In the genomic region with DNA sequence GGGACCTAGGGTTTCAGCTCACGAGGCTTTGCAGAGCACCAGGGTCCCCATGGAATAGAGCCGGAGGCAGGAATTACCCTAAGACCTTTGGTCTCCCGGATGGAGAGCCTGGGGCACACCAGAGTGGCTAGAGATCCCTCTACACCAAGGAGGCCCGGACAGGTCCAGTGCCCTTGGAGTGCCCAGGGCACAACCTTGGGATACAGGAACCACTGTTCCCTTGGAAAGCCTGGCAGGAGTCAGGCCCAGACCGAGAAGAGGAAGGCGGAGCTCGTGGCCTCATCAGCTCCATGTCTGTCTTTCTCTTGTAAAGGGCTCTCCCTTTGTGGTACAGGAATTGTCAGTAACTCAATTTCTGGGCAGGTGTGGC, we compare ENCODE assay signal across 10 cellular contexts. TPM values are rescaled to one million over a fixed set of nuclear protein-coding genes. Genes with fewer than 3 reads are reported as not detected.
A peak's percentile ranks its signal among the peaks of the same experiment; 100 is the strongest.
DNase-seq lines count a peak whose midpoint lies in the region; ATAC-seq, FAIRE-seq and TF ChIP-seq lines count a peak whose summit lies in the region.
"Had no signal": no experiment of that assay in that cellular context is flagged by ENCODE, and none has a peak within 500 bp of the region (broad histone marks: within the 10 kb centered on the region; RNA-seq: fewer than 3 reads in every experiment).

No MANE protein-coding gene starts in this region.

- H3K36me3 Mint-ChIP-seq in activated CD4-positive, alpha-beta T cell treated with anti-CD3 and anti-CD28 coated beads for 36 hours (ENCODE audit: low read depth): peaks cover 2% of the 10 kb centered on the region

- peaks cover 21% of the 10 kb centered on the region for H3K4me1 Mint-ChIP-seq in activated CD4-positive, alpha-beta T cell treated with anti-CD3 and anti-CD28 coated beads for 36 hours

- FAIRE-seq in K562 (lab: Jason Lieb, UNC): no peak
- FAIRE-seq: D721Med, frontal cortex had no signal

- no peaks in the 10 kb centered on the region for H3K9me1 ChIP-seq in K562 (ENCODE audit: control insufficient read depth, insufficient read depth, low read length)

- H3K4me2 ChIP-seq in K562 (ENCODE audit: insufficient read depth, low read length): peak overlapping the region; percentile 90

- TF ChIP-seq POLR2A in K562 (conservative IDR thresholded peaks at IDR 0.05) (no peak), tibial nerve (IDR thresholded peaks at IDR 0.05) (no peak)

- H4K20me1 ChIP-seq in K562 (replicated peaks; ENCODE audit: control insufficient read depth, insufficient read depth, low read length): 0 out of 2 replicates have a peak, but pooled peaks cover 3% of the 10 kb centered on the region

- H3K9ac ChIP-seq in K562 (ENCODE audit: insufficient read depth in 1 of 2, low read depth in 2 of 2, low read length in 2 of 2): peak overlapping the region; percentile 74 to 96

- H2AFZ ChIP-seq in K562 (ENCODE audit: low read depth, low read length): 0 out of 2 replicates have a peak overlapping the region, but pooled peaks have one; percentile 41

- TF ChIP-seq CTCF in K562 (IDR thresholded peaks at IDR 0.05 in 2 of 3, conservative IDR thresholded peaks at IDR 0.05 in 1 of 3; ENCODE audit: insufficient read depth in 2 of 3, low read depth in 1 of 3, low read length in 3 of 3) (no peak), left lung (IDR thresholded peaks at IDR 0.05) (no peak), tibial nerve (IDR thresholded peaks at IDR 0.05) (no peak), GM13976 (IDR thresholded peaks at IDR 0.05; ENCODE audit: borderline replicate concordance, control extremely low read depth, extremely low read depth, insufficient read depth, missing control alignments) (no peak)

- DNase-seq in activated CD4-positive, alpha-beta T cell treated with anti-CD3 and anti-CD28 coated beads for 36 hours: no peak
- no peak for DNase-seq in activated CD4-positive, alpha-beta T cell treated with anti-CD3 and anti-CD28 coated beads, Interleukin-2, amount 50 U/mL, for 48 hours
- no peak for DNase-seq in K562 (ENCODE audit: extremely low read depth in 1 of 4, low spot score in 3 of 4)
- DNase-seq in left lung: no peak
- DNase-seq in tibial nerve (ENCODE audit: low spot score in 2 of 2): no peak
- DNase-seq in GM19240 (ENCODE audit: insufficient read length, low spot score): no peak
- no peak for DNase-seq in activated CD4-positive, CD25-positive, alpha-beta regulatory T cell (lab: John Stamatoyannopoulos, UW)
- no peak for DNase-seq in GM13976 (ENCODE audit: low spot score)

- H3K27ac Mint-ChIP-seq in activated CD4-positive, alpha-beta T cell treated with anti-CD3 and anti-CD28 coated beads for 36 hours: no peak overlapping the region

- H3K9me3 Mint-ChIP-seq in activated CD4-positive, alpha-beta T cell treated with anti-CD3 and anti-CD28 coated beads for 36 hours (ENCODE audit: low read depth): peaks cover 4% of the 10 kb centered on the region

- CTCF ChIA-PET in activated CD4-positive, alpha-beta T cell treated with anti-CD3 and anti-CD28 coated beads for 36 hours (lab: Charles Lee): no interaction called here
- CTCF ChIA-PET in K562 (lab: Yijun Ruan, JAX; ENCODE audit: low intra/inter-chr PET ratio): no interaction called here

- H3K9me3 ChIP-seq in K562 (replicated peaks; ENCODE audit: control insufficient read depth, insufficient read depth, low read depth, low read length) (no peaks in the 10 kb centered on the region), left lung (no peaks in the 10 kb centered on the region), tibial nerve (no peaks in the 10 kb centered on the region)

- intact Hi-C loops in activated CD4-positive, alpha-beta T cell treated with anti-CD3 and anti-CD28 coated beads for 36 hours (cut with DNase I, micrococcal nuclease): loop anchor here (2.0 to 5.0 kb wide), 3 partner anchors 28 to 321 kb away; partner anchors contain the start of genes PRDM7 (in 1 of the 2) and SPATA2L (in 1 of the 2)
- intact Hi-C loops in K562 (cut with micrococcal nuclease) (no loop called here), left lung (cut with DNase I) (no loop called here)

- no TSS peak for BruUV-seq in K562 (replicated peaks; lab: Mats Ljungman, UMichigan)

- H3K27ac ChIP-seq in K562 (ENCODE audit: extremely low read depth, low read depth, low read length): peak overlapping the region; percentile 71
- peak overlapping the region in 1 of 2 donors; percentile 69 for H3K27ac ChIP-seq in left lung
- H3K27ac ChIP-seq in tibial nerve: peak overlapping the region in 3 of 4 donors; percentile 34 to 89 (median 76)

- peaks cover 19 to 44% of the 10 kb centered on the region in 2 experiments; a peak in 4 of 5 replicates for H3K4me1 ChIP-seq in K562 (replicated peaks in 1 of 2; ENCODE audit: control insufficient read depth in 2 of 2, insufficient read depth in 2 of 2, low read length in 2 of 2)
- peaks cover 5 to 46% of the 10 kb centered on the region in 2 donors for H3K4me1 ChIP-seq in left lung
- H3K4me1 ChIP-seq in tibial nerve: peaks cover 0 to 47% (median 16%) of the 10 kb centered on the region in 4 donors

- peaks cover 5% of the 10 kb centered on the region for H3K27me3 Mint-ChIP-seq in activated CD4-positive, alpha-beta T cell treated with anti-CD3 and anti-CD28 coated beads for 36 hours

- H3K4me3 Mint-ChIP-seq in activated CD4-positive, alpha-beta T cell treated with anti-CD3 and anti-CD28 coated beads for 36 hours: peak overlapping the region; percentile 66

- H3K27me3 ChIP-seq in K562 (ENCODE audit: control insufficient read depth in 2 of 2, insufficient read depth in 2 of 2, low read length in 2 of 2) (no peaks in the 10 kb centered on the region), left lung (peaks cover 0 to 18% of the 10 kb centered on the region in 2 donors), tibial nerve (no peaks in the 10 kb centered on the region)

- in situ Hi-C loops in K562 (cut with MboI): no loop called here
- in situ Hi-C loops in GM13976 (cut with MboI; ENCODE audit: low sequenced_read_pairs, unreplicated experiment): no loop called here

- H3K4me3 ChIP-seq in K562: peak overlapping the region; percentile 66
- H3K4me3 ChIP-seq in left lung: peak overlapping the region; percentile 72 to 77
- H3K4me3 ChIP-seq in tibial nerve: peak overlapping the region; percentile 59 to 90 (median 67)

- no peak for TF ChIP-seq EP300 in K562 (IDR thresholded peaks at IDR 0.05; ENCODE audit: low read length)
- TF ChIP-seq EP300 in tibial nerve (IDR thresholded peaks at IDR 0.05): no peak

- WGBS in K562 (ENCODE audit: insufficient coverage, low coverage, missing lambda C conversion rate): 6% methylated on average over 7 of the region's 7 CpGs
- 24 to 27% methylated on average over 4 to 6 of the region's 7 CpGs for WGBS in tibial nerve, 2 donors

- TF ChIP-seq RAD21 in K562 (CRISPR knock-in tag; conservative IDR thresholded peaks at IDR 0.05 in 1 of 2, IDR thresholded peaks at IDR 0.05 in 1 of 2): no peak

- peaks cover 16% of the 10 kb centered on the region for H3K79me2 ChIP-seq in K562 (ENCODE audit: control insufficient read depth, insufficient read depth, low read length)

- H3K36me3 ChIP-seq in K562 (ENCODE audit: control insufficient read depth, insufficient read depth, low read length): peaks cover 9% of the 10 kb centered on the region; the same call in 2 of the 3 replicates
- H3K36me3 ChIP-seq in left lung: peaks cover 0 to 4% of the 10 kb centered on the region in 2 donors
- H3K36me3 ChIP-seq in tibial nerve: peaks cover 0 to 21% (median 0%) of the 10 kb centered on the region in 3 donors

- ATAC-seq in activated CD4-positive, alpha-beta T cell treated with anti-CD3 and anti-CD28 coated beads for 36 hours: no peak
- ATAC-seq in K562 (no peak; the same call in 2 of the 3 replicates), left lung (peak; percentile 2)

- POLR2A ChIA-PET in activated CD4-positive, alpha-beta T cell treated with anti-CD3 and anti-CD28 coated beads for 36 hours (lab: Charles Lee): interaction anchor here (0.6 kb wide), 1 partner anchor 210 kb away, joined by 8 read pairs; no protein-coding TSS in a partner anchor
- POLR2A ChIA-PET in K562 (lab: Yijun Ruan, JAX): interaction anchor here (0.5 to 1.4 kb wide), 4 partner anchors 9 to 20 kb away, joined by 3 to 6 read pairs (median 3); no protein-coding TSS in a partner anchor

RNA-seq across cellular contexts. Expression of gene DBNDD1, which starts 3.8 kb away (rescaled TPM):
- total RNA-seq in activated CD4-positive, alpha-beta T cell treated with anti-CD3 and anti-CD28 coated beads for 36 hours: 1 to 10 TPM; 1.2 to 1.5 TPM
- 2.7 and 9.4 TPM in 2 replicates for total RNA-seq in K562 (2011; cell fraction: chromatin; rRNA removed; ENCODE audit: low replicate concordance)
- 4.5 and 5.7 TPM in 2 replicates for total RNA-seq in K562 (2011; cell fraction: nucleolus; rRNA removed)
- 4.5 and 5.2 TPM in 2 replicates for total RNA-seq in K562 (2011; cell fraction: nucleoplasm; rRNA removed)
- total RNA-seq in K562 (2014; rRNA removed) (5.8 and 8.3 TPM in 2 replicates), K562 (2014; rRNA removed; fragmentation: Illumina TruSeq; extraction: Trizol) (2.8 and 3.2 TPM in 2 replicates), K562 (2015; rRNA removed; fragmentation: Illumina TruSeq; extraction: Trizol) (4.2 and 4.3 TPM in 2 replicates), K562 (2021) (12.9 and 13.0 TPM in 2 replicates), left lung (10 to 100 TPM in 1 of 2 donors, 1 to 10 TPM in 1; 8.1 to 20.6 TPM), tibial nerve (1 to 10 TPM in 3 of 4 donors, under 1 TPM in 1; 0.42 to 2.6 (median 1.3) TPM)
- polyA plus RNA-seq in K562 (2011; rRNA removed) (6.9 and 8.5 TPM in 2 replicates), K562 (2014; fragmentation: Illumina TruSeq; extraction: Trizol) (10.9 and 12.9 TPM in 2 replicates), K562 (2014; fragmentation: Nextera tagmentation; extraction: Ambion mirVana) (under 1 TPM; 0.55 to 0.90 TPM), K562 (2014; rRNA removed) (9.5 and 10.8 TPM in 2 replicates)
- 14.1 and 24.5 TPM in 2 replicates for polyA plus RNA-seq in K562 (2011; cell fraction: cytosol; rRNA removed)
- 6.8 and 9.1 TPM in 2 replicates for polyA plus RNA-seq in K562 (2011; cell fraction: nucleus; rRNA removed)
- 8.0 and 13.9 TPM in 2 replicates for polyA plus RNA-seq in K562 (2012)
- polyA minus RNA-seq in K562 (2011; rRNA and poly(A)+ RNA removed): 2.0 and 3.9 TPM in 2 replicates
- 7.9 and 11.8 TPM in 2 replicates for polyA minus RNA-seq in K562 (2011; cell fraction: cytosol; rRNA and poly(A)+ RNA removed)
- 1.6 and 3.0 TPM in 2 replicates for polyA minus RNA-seq in K562 (2011; cell fraction: nucleus; rRNA and poly(A)+ RNA removed)

RNA-seq across cellular contexts. Expression of gene PRDM7, which starts 54.1 kb away (rescaled TPM):
- total RNA-seq in activated CD4-positive, alpha-beta T cell treated with anti-CD3 and anti-CD28 coated beads for 36 hours: not detected
- total RNA-seq in K562 (2011; cell fraction: chromatin; rRNA removed; ENCODE audit: low replicate concordance): not detected in 2 replicates
- total RNA-seq in K562 (2011; cell fraction: nucleolus; rRNA removed): not detected in 2 replicates
- total RNA-seq in K562 (2011; cell fraction: nucleoplasm; rRNA removed): not detected in 2 replicates
- not detected in 2 replicates for total RNA-seq in K562 (2014; rRNA removed)
- not detected in 2 replicates for total RNA-seq in K562 (2014; rRNA removed; fragmentation: Illumina TruSeq; extraction: Trizol)
- total RNA-seq in K562 (2015; rRNA removed; fragmentation: Illumina TruSeq; extraction: Trizol): not detected in 2 replicates
- total RNA-seq in K562 (2021): not detected in 2 replicates
- polyA plus RNA-seq in K562 (2011; rRNA removed): not detected in 2 replicates
- not detected in 2 replicates for polyA plus RNA-seq in K562 (2011; cell fraction: cytosol; rRNA removed)
- 0.08 TPM in 1 of 2 replicates, not detected in the other for polyA plus RNA-seq in K562 (2011; cell fraction: nucleus; rRNA removed)
- 0.06 and 0.07 TPM in 2 replicates for polyA plus RNA-seq in K562 (2012)
- not detected in 2 replicates for polyA plus RNA-seq in K562 (2014; fragmentation: Illumina TruSeq; extraction: Trizol)
- not detected for polyA plus RNA-seq in K562 (2014; fragmentation: Nextera tagmentation; extraction: Ambion mirVana)
- not detected in 2 replicates for polyA plus RNA-seq in K562 (2014; rRNA removed)
- not detected in 2 replicates for polyA minus RNA-seq in K562 (2011; rRNA and poly(A)+ RNA removed)
- not detected in 2 replicates for polyA minus RNA-seq in K562 (2011; cell fraction: cytosol; rRNA and poly(A)+ RNA removed)
- not detected in 2 replicates for polyA minus RNA-seq in K562 (2011; cell fraction: nucleus; rRNA and poly(A)+ RNA removed)
- not detected for total RNA-seq in left lung
- total RNA-seq in tibial nerve: not detected
- total RNA-seq: frontal cortex had no signal

Comparison
In these comparisons a context has a peak if more than half of its experiments do, and no peak if none do; other contexts are left out.
1. intact Hi-C loops: an anchor here in activated CD4-positive, alpha-beta T cell treated with anti-CD3 and anti-CD28 coated beads for 36 hours (2.0 to 5.0 kb wide); none called in K562 and left lung.